8 cellular contexts compared by ENCODE assay signal in genomic region chr12:75488553-75488952, GRCh38. TPM values are rescaled to one million over a fixed set of nuclear protein-coding genes. Genes with fewer than 3 reads are reported as not detected.
A peak's percentile ranks its signal among the peaks of the same experiment; 100 is the strongest.
DNase-seq lines count a peak whose midpoint lies in the region; ATAC-seq, FAIRE-seq and TF ChIP-seq lines count a peak whose summit lies in the region.

No MANE protein-coding gene starts in this region.

- no peak overlapping the region for H3K18ac ChIP-seq in H1 (ENCODE audit: extremely low read depth, low read length)

- no peak for FAIRE-seq in H1 (lab: Jason Lieb, UNC)

- H3K79me1 ChIP-seq in H1 (ENCODE audit: low read depth, low read length) = no peaks in the 10 kb centered on the region

- H3K27me3 ChIP-seq in H1 (replicated peaks in 1 of 4; ENCODE audit: control insufficient read depth in 3 of 4, extremely low read depth in 1 of 4, insufficient read depth in 3 of 4, low read length in 3 of 4) = no peaks in the 10 kb centered on the region

- no peaks in the 10 kb centered on the region for H3K79me2 ChIP-seq in H1 (ENCODE audit: control insufficient read depth in 1 of 2, insufficient read depth in 2 of 2, low read length in 2 of 2)

- no peak overlapping the region for H2AK5ac ChIP-seq in H1 (ENCODE audit: low read depth, low read length)

- no peaks in the 10 kb centered on the region; the same call in 1 of the 2 replicates for H3K23me2 ChIP-seq in H1 (ENCODE audit: low read depth, low read length)

- H2BK15ac ChIP-seq in H1 (ENCODE audit: low read length) = no peak overlapping the region

- no peak overlapping the region for H3K4me2 ChIP-seq in H1 (ENCODE audit: insufficient read depth in 1 of 2, low read depth in 2 of 2, low read length in 2 of 2)

- H3K23ac ChIP-seq in H1 (ENCODE audit: insufficient read length) = no peak overlapping the region

- H3K56ac ChIP-seq in H1 (replicated peaks; ENCODE audit: insufficient read length, low read depth, low read length) = no peak overlapping the region

- no peak overlapping the region for H4K8ac ChIP-seq in H1 (ENCODE audit: extremely low read depth, insufficient read depth, low read length)

- H3K27ac ChIP-seq in H1 (ENCODE audit: low read depth, low read length) = no peak overlapping the region

- peaks cover 24% of the 10 kb centered on the region for H3K4me1 Mint-ChIP-seq in osteocyte (ENCODE audit: unreplicated experiment)

- peak; percentile 38 to 58; a peak in 3 of 4 replicates for TF ChIP-seq RAD21 in H1 (IDR thresholded peaks at IDR 0.05 in 1 of 2, conservative IDR thresholded peaks at IDR 0.05 in 1 of 2; ENCODE audit: low read depth in 2 of 2, low read length in 2 of 2)

- no peak overlapping the region for H2AFZ ChIP-seq in H1 (ENCODE audit: low read length)

- TF ChIP-seq POLR2A in H1 (IDR thresholded peaks at IDR 0.05; ENCODE audit: control extremely low read depth in 1 of 2, low read depth in 2 of 2, low read length in 2 of 2) = no peak

- H3K4me1 ChIP-seq in H1 (replicated peaks in 1 of 4; ENCODE audit: control insufficient read depth in 3 of 4, insufficient read depth in 4 of 4, low read length in 3 of 4) = peaks cover 0 to 8% (median 5%) of the 10 kb centered on the region in 4 experiments; a peak in 4 of 7 replicates

- no peak overlapping the region for H2BK120ac ChIP-seq in H1 (replicated peaks; ENCODE audit: low read depth, low read length)

- H3K27me3 Mint-ChIP-seq in osteocyte (ENCODE audit: unreplicated experiment) = no peaks in the 10 kb centered on the region

- H2BK12ac ChIP-seq in H1 (ENCODE audit: low read depth, low read length) = no peak overlapping the region

- CTCF ChIA-PET in H1 (lab: Charles Lee; ENCODE audit: partially characterized antibody) = interaction anchor here (0.6 to 2.0 kb wide), 7 partner anchors 9 to 1098 kb away, joined by 3 to 4 read pairs (median 3); partner anchors contain the start of gene GLIPR1L2

- no peak overlapping the region for H3K4me3 Mint-ChIP-seq in osteocyte (ENCODE audit: unreplicated experiment)

- H4K20me1 ChIP-seq in H1 (replicated peaks in 1 of 2; ENCODE audit: control insufficient read depth in 1 of 2, insufficient read depth in 2 of 2, low read length in 2 of 2) = no peaks in the 10 kb centered on the region

- no peaks in the 10 kb centered on the region for H3K36me3 Mint-ChIP-seq in osteocyte (ENCODE audit: unreplicated experiment)

- no peaks in the 10 kb centered on the region for H3K9me3 Mint-ChIP-seq in osteocyte (ENCODE audit: unreplicated experiment)

- no peaks in the 10 kb centered on the region for H3K9me3 ChIP-seq in H1 (ENCODE audit: insufficient read depth in 2 of 2, low read depth in 1 of 2, low read length in 1 of 2)

- no peak overlapping the region for H2BK5ac ChIP-seq in H1 (ENCODE audit: low read depth, low read length)

- TF ChIP-seq CTCF in H1 (IDR thresholded peaks at IDR 0.05; ENCODE audit: control extremely low read depth in 1 of 3, insufficient read depth in 1 of 3, low read depth in 1 of 3, low read length in 3 of 3) = peak; percentile 51 to 60 (median 59)
- TF ChIP-seq CTCF in osteocyte (IDR thresholded peaks at IDR 0.05) = peak; percentile 60

- POLR2A ChIA-PET in H1 (lab: Charles Lee; ENCODE audit: partially characterized antibody) = interaction anchor here (0.7 kb wide), 1 partner anchor 14 kb away, joined by 3 read pairs; no protein-coding TSS in a partner anchor

- H3K14ac ChIP-seq in H1 (ENCODE audit: insufficient read length) = no peak overlapping the region

- DNase-seq in CD1c-positive myeloid dendritic cell (ENCODE audit: extremely low spot score) = peak; percentile 65
- DNase-seq in NAMALWA (ENCODE audit: low spot score) = peak; percentile 25
- no peak for DNase-seq in H1 (ENCODE audit: low read depth in 1 of 2, low spot score in 2 of 2)
- no peak for DNase-seq in osteocyte (ENCODE audit: extremely low spot score, unreplicated experiment)
- DNase-seq in T1000 (lab: John Stamatoyannopoulos, UW) = no peak
- DNase-seq in epidermal melanocyte (ENCODE audit: insufficient read length, low spot score) = no peak
- no peak for DNase-seq in NCI-H345 (lab: John Stamatoyannopoulos, UW)

- H2BK20ac ChIP-seq in H1 (ENCODE audit: low read length) = no peak overlapping the region

- no peak overlapping the region for H3K9ac ChIP-seq in H1 (replicated peaks in 1 of 4; ENCODE audit: extremely low read depth in 1 of 4, low read depth in 3 of 4, low read length in 3 of 4)

- H3K4ac ChIP-seq in H1 (replicated peaks; ENCODE audit: insufficient read length, low read depth, low read length) = no peak overlapping the region

- no peaks in the 10 kb centered on the region for H3K36me3 ChIP-seq in H1 (ENCODE audit: control insufficient read depth in 2 of 4, insufficient read depth in 4 of 4, low read length in 3 of 4)

- H4K5ac ChIP-seq in H1 (ENCODE audit: insufficient read length, low read depth, low read length) = no peak overlapping the region

- no peak overlapping the region for H4K91ac ChIP-seq in H1 (replicated peaks; ENCODE audit: insufficient read length, low read length)

- TF ChIP-seq EP300 in H1 (IDR thresholded peaks at IDR 0.05; ENCODE audit: borderline replicate concordance in 1 of 2, low read depth in 2 of 2, low read length in 2 of 2) = no peak

- H3K27ac Mint-ChIP-seq in osteocyte (ENCODE audit: unreplicated experiment) = no peak overlapping the region

- no peak overlapping the region for H3K4me3 ChIP-seq in H1 (ENCODE audit: extremely low read depth in 1 of 4, insufficient read depth in 2 of 4, low read depth in 3 of 4, low read length in 4 of 4)

- peak; percentile 40 for ATAC-seq in GM19463 (IDR thresholded peaks at IDR 0.05; ENCODE audit: unreplicated experiment)

TF ChIP-seq in H1, 55 proteins besides CTCF, POLR2A, EP300 and RAD21:
- no peak for TF ChIP-seq NANOG (IDR thresholded peaks at IDR 0.05; ENCODE audit: insufficient read depth, low read depth, low read length, poor library complexity, severe bottlenecking)
- no peak for TF ChIP-seq ATF2 (IDR thresholded peaks at IDR 0.05; ENCODE audit: low read length)
- no peak for TF ChIP-seq BACH1 (IDR thresholded peaks at IDR 0.05; ENCODE audit: low read length)
- no peak for TF ChIP-seq HDAC2 (IDR thresholded peaks at IDR 0.05; ENCODE audit: borderline replicate concordance in 1 of 2, low read depth in 2 of 2, low read length in 2 of 2)
- no peak for TF ChIP-seq FOSL1 (IDR thresholded peaks at IDR 0.05; ENCODE audit: insufficient read depth, low read depth, low read length)
- no peak for TF ChIP-seq NRF1 (IDR thresholded peaks at IDR 0.05; ENCODE audit: low read depth, low read length)
- no peak for TF ChIP-seq GABPA (IDR thresholded peaks at IDR 0.05; ENCODE audit: borderline replicate concordance, insufficient read depth, low read length)
- no peak for TF ChIP-seq TAF1 (IDR thresholded peaks at IDR 0.05; ENCODE audit: low read depth, low read length)
- no peak for TF ChIP-seq SP4 (IDR thresholded peaks at IDR 0.05; ENCODE audit: low read length)
- TF ChIP-seq BCL11A (IDR thresholded peaks at IDR 0.05; ENCODE audit: low read depth in 2 of 2, low read length in 2 of 2) = no peak
- no peak for TF ChIP-seq TAF7 (optimal IDR thresholded peaks at IDR 0.05; ENCODE audit: borderline replicate concordance, low read depth, low read length)
- no peak for TF ChIP-seq HDAC6 (IDR thresholded peaks at IDR 0.05; ENCODE audit: low read depth, low read length)
- TF ChIP-seq MAFK (IDR thresholded peaks at IDR 0.05; ENCODE audit: low read depth, low read length) = no peak
- no peak for TF ChIP-seq KDM5A (IDR thresholded peaks at IDR 0.05; ENCODE audit: low read length)
TF ChIP-seq in H1: peak in this region for 0.

RNA-seq across cellular contexts. Expression of gene GLIPR1, which starts 8.0 kb away (rescaled TPM):
- 1.5 and 1.7 TPM in 2 replicates for total RNA-seq in H1 (2021; fragmentation: NEBNext Ultra II Directional; extraction: Animal tissue kit (Norgen Biotek cat#: 25700))
- polyA plus RNA-seq in H1 (2011; rRNA removed) = 0.09 and 0.23 TPM in 2 replicates
- 0.10 TPM for polyA plus RNA-seq in H1 (2011; cell fraction: cytosol; rRNA removed)
- 0.44 TPM for polyA plus RNA-seq in H1 (2011; cell fraction: nucleus; rRNA removed)
- 0.16 to 1.0 TPM (median 0.30 TPM) in 4 replicates for polyA plus RNA-seq in H1 (2012, experiment 1 of 2)
- polyA plus RNA-seq in H1 (2012, experiment 2 of 2) = 0.09 TPM
- 1.3 TPM for polyA plus RNA-seq in H1 (2013, experiment 1 of 2)
- 1.2 TPM for polyA plus RNA-seq in H1 (2013, experiment 2 of 2)
- polyA minus RNA-seq in H1 (2011; rRNA and poly(A)+ RNA removed) = 0.47 and 0.63 TPM in 2 replicates
- not detected for polyA minus RNA-seq in H1 (2011; cell fraction: cytosol; rRNA and poly(A)+ RNA removed)
- polyA minus RNA-seq in H1 (2011; cell fraction: nucleus; rRNA and poly(A)+ RNA removed) = 0.90 TPM
- 37.8 and 38.9 TPM in 2 replicates for total RNA-seq in osteocyte

RNA-seq across cellular contexts. Expression of gene KRR1, which starts 22.9 kb away (rescaled TPM):
- 73.8 and 80.1 TPM in 2 replicates for total RNA-seq in H1 (2021; fragmentation: NEBNext Ultra II Directional; extraction: Animal tissue kit (Norgen Biotek cat#: 25700))
- 2.4 and 6.1 TPM in 2 replicates for polyA plus RNA-seq in H1 (2011; rRNA removed)
- 14.8 TPM for polyA plus RNA-seq in H1 (2011; cell fraction: cytosol; rRNA removed)
- polyA plus RNA-seq in H1 (2011; cell fraction: nucleus; rRNA removed) = 5.5 TPM
- 27.4 to 58.4 TPM (median 34.9 TPM) in 4 replicates for polyA plus RNA-seq in H1 (2012, experiment 1 of 2)
- 2.4 TPM for polyA plus RNA-seq in H1 (2012, experiment 2 of 2)
- polyA plus RNA-seq in H1 (2013, experiment 1 of 2) = 98.9 TPM
- polyA plus RNA-seq in H1 (2013, experiment 2 of 2) = 94.1 TPM
- polyA minus RNA-seq in H1 (2011; rRNA and poly(A)+ RNA removed) = 23.0 and 34.1 TPM in 2 replicates
- polyA minus RNA-seq in H1 (2011; cell fraction: cytosol; rRNA and poly(A)+ RNA removed) = 12.3 TPM
- 65.3 TPM for polyA minus RNA-seq in H1 (2011; cell fraction: nucleus; rRNA and poly(A)+ RNA removed)
- 47.1 and 52.0 TPM in 2 replicates for total RNA-seq in osteocyte

Comparison
In these comparisons a context has a peak if more than half of its experiments do, and no peak if none do; other contexts are left out.
1. DNase-seq: peak in CD1c-positive myeloid dendritic cell (single experiment) and NAMALWA (single experiment); none in H1 (0 of 2), osteocyte (single experiment), T1000 (single experiment), epidermal melanocyte (single experiment) and NCI-H345 (single experiment).
2. RNA of gene GLIPR1, which starts 8.0 kb away (total RNA-seq): 37.8 to 38.9 TPM in osteocyte; 1.5 to 1.7 TPM in H1; every median in the first group is over 10 times any median in the second.